In the genomic region with DNA sequence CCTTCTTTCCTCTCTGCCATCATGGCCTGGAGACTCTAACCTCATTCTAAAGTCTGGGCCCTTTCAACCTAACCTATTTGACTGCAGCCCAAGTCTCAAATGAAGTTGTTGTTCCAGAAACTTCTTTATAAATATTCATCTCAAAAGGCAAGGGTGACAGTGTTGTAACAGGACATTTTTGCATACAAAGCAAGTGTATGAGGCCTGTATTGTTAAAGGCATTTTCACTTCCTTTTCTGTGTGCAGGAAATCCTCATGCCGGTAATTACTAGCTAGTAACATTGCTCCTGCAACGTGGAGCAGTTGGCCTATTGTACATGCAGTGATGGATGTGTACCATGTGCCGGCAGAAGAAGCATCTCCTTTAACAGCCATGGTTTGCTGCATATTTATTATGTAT, we compare ENCODE assay signal across 10 cellular contexts.
DNase-seq lines count a peak whose midpoint lies in the region; ATAC-seq and TF ChIP-seq lines count a peak whose summit lies in the region.
"Had no signal": no experiment of that assay in that cellular context is flagged by ENCODE, and none has a peak within 500 bp of the region (broad histone marks: within the 10 kb centered on the region; RNA-seq: fewer than 3 reads in every experiment).

No MANE protein-coding gene starts in this region.

- H3K4me1 ChIP-seq in BE2C = no peaks in the 10 kb centered on the region
- H3K4me1 ChIP-seq: esophagus squamous epithelium had no signal

- peaks cover 0 to 22% (median 0%) of the 10 kb centered on the region in 45 donors for H3K27me3 ChIP-seq in dorsolateral prefrontal cortex
- no peaks in the 10 kb centered on the region for H3K27me3 ChIP-seq in BE2C
- H3K27me3 ChIP-seq: esophagus squamous epithelium had no signal

- intact Hi-C loops in dorsolateral prefrontal cortex (cut with DNase I) = loop anchor here (5.0 to 10.0 kb wide), 5 partner anchors 44 to 731 kb away; no protein-coding TSS in a partner anchor

- DNase-seq in GM12864 (ENCODE audit: low read depth) (peak; percentile 47), NOMO-1 treated with dmso at 0.1 percent for 144 hours (lab: John Stamatoyannopoulos, UW; ENCODE audit: unreplicated experiment) (peak; percentile 79), G401 (ENCODE audit: low spot score) (no peak), KG1 (lab: John Stamatoyannopoulos, UW) (no peak), dorsolateral prefrontal cortex (no peak), BE2C (no peak)
- DNase-seq: esophagus squamous epithelium had no signal

- H3K27ac ChIP-seq in dorsolateral prefrontal cortex = no peak overlapping the region
- H3K27ac ChIP-seq: esophagus squamous epithelium had no signal

- TF ChIP-seq CTCF in GM12864 (IDR thresholded peaks at IDR 0.05; ENCODE audit: low read depth, low read length, missing control alignments) (no peak), dorsolateral prefrontal cortex (IDR thresholded peaks at IDR 0.05 in 54 of 56, conservative IDR thresholded peaks at IDR 0.05 in 2 of 56; ENCODE audit: low read depth in 1 of 56, partially characterized antibody in 56 of 56) (no peak), BE2C (IDR thresholded peaks at IDR 0.05; ENCODE audit: low read depth, low read length) (no peak)

- no peaks in the 10 kb centered on the region for H3K9me3 ChIP-seq in BE2C
- H3K9me3 ChIP-seq: esophagus squamous epithelium had no signal

- no peak overlapping the region for H3K4me3 ChIP-seq in GM12864 (ENCODE audit: low read depth, low read length)
- H3K4me3 ChIP-seq in dorsolateral prefrontal cortex = no peak overlapping the region
- no peak overlapping the region for H3K4me3 ChIP-seq in BE2C (ENCODE audit: low read depth, low read length)
- H3K4me3 ChIP-seq: esophagus squamous epithelium had no signal

- no peaks in the 10 kb centered on the region for H3K36me3 ChIP-seq in BE2C
- H3K36me3 ChIP-seq: esophagus squamous epithelium had no signal

- ATAC-seq in GM19452 (IDR thresholded peaks at IDR 0.05; ENCODE audit: unreplicated experiment) = peak; percentile 87
- ATAC-seq in HG03066 (IDR thresholded peaks at IDR 0.05; ENCODE audit: low read depth, unreplicated experiment) = peak; percentile 95
- ATAC-seq: SK-N-SH treated with all-trans-retinoic acid at 6 μM for 48 hours had no signal

- in situ Hi-C loops in G401 (cut with HindIII; ENCODE audit: low sequenced_read_pairs) = no loop called here

Comparison
In these comparisons a context has a peak if more than half of its experiments do, and no peak if none do; other contexts are left out.
1. DNase-seq: peak in GM12864 (single experiment) and NOMO-1 treated with dmso at 0.1 percent for 144 hours (single experiment); none in G401 (single experiment), KG1 (single experiment), dorsolateral prefrontal cortex (0 of 10) and BE2C (single experiment).